Comparison of ENCODE assay signal across 8 cellular contexts in genomic region chr13:99859178-99860177, GRCh38.
A peak's percentile ranks its signal among the peaks of the same experiment; 100 is the strongest.
DNase-seq lines count a peak whose midpoint lies in the region; ATAC-seq and TF ChIP-seq lines count a peak whose summit lies in the region.

No MANE protein-coding gene starts in this region.

- H3K27me3 ChIP-seq in iPS-20b (ENCODE audit: insufficient read depth, low read length) (no peaks in the 10 kb centered on the region), adrenal gland (no peaks in the 10 kb centered on the region)

- intact Hi-C loops in adrenal gland (cut with DNase I) = no loop called here

- TF ChIP-seq POLR2A in adrenal gland (IDR thresholded peaks at IDR 0.05) = no peak

- no peaks in the 10 kb centered on the region for H3K36me3 ChIP-seq in iPS-20b (ENCODE audit: insufficient read depth, low read depth, low read length)
- H3K36me3 ChIP-seq in adrenal gland (replicated peaks in 1 of 2) = no peaks in the 10 kb centered on the region

- ATAC-seq in GM21619 (IDR thresholded peaks at IDR 0.05; ENCODE audit: unreplicated experiment) (peak; percentile 82), GM19324 (IDR thresholded peaks at IDR 0.05; ENCODE audit: low FRiP score, unreplicated experiment) (no peak)

- WGBS in adrenal gland, 4 donors = 87 to 93% (median 89%) methylated on average over 18 of the region's 18 CpGs

- no peak for TF ChIP-seq CTCF in adrenal gland (IDR thresholded peaks at IDR 0.05)

- H3K9me3 ChIP-seq in iPS-20b (ENCODE audit: insufficient read depth, low read depth, low read length) (no peaks in the 10 kb centered on the region), adrenal gland (replicated peaks in 1 of 3) (no peaks in the 10 kb centered on the region)

- H3K4me3 ChIP-seq in iPS-20b (ENCODE audit: low read length) = no peak overlapping the region
- no peak overlapping the region for H3K4me3 ChIP-seq in adrenal gland

- in situ Hi-C loops in G401 (cut with HindIII; ENCODE audit: low sequenced_read_pairs) = no loop called here

- H3K9ac ChIP-seq in iPS-20b (ENCODE audit: low read depth, low read length) = peak overlapping the region; percentile 3; the same call in 1 of the 2 replicates

- H3K27ac ChIP-seq in iPS-20b (ENCODE audit: low read length) = no peak overlapping the region
- H3K27ac ChIP-seq in adrenal gland = no peak overlapping the region

- DNase-seq in G401 (ENCODE audit: low spot score) (peak; percentile 98), RPMI8226 (peak; percentile 79), adrenal gland (no peak), foreskin melanocyte (no peak), KG1 (lab: John Stamatoyannopoulos, UW) (no peak)

- H3K4me1 ChIP-seq in iPS-20b (ENCODE audit: insufficient read depth, low read length) (peaks cover 60% of the 10 kb centered on the region; the same call in 1 of the 2 replicates), adrenal gland (replicated peaks in 1 of 2) (no peaks in the 10 kb centered on the region)

Comparison
In these comparisons a context has a peak if more than half of its experiments do, and no peak if none do; other contexts are left out.
1. DNase-seq: peak in G401 (single experiment) and RPMI8226 (single experiment); none in adrenal gland (0 of 7), foreskin melanocyte (single experiment) and KG1 (single experiment).